In genomic region chr9:91362212-91362611, GRCh38 we compare ENCODE assay signal across 8 cellular contexts. TPM values are rescaled to one million over a fixed set of nuclear protein-coding genes. Genes with fewer than 3 reads are reported as not detected.
A peak's percentile ranks its signal among the peaks of the same experiment; 100 is the strongest.
DNase-seq lines count a peak whose midpoint lies in the region; ATAC-seq, FAIRE-seq and TF ChIP-seq lines count a peak whose summit lies in the region.

No MANE protein-coding gene starts in this region.

- H3K9ac ChIP-seq in HUES6 (ENCODE audit: low read length) = no peak overlapping the region
- peak overlapping the region; percentile 82 for H3K9ac ChIP-seq in neural cell (ENCODE audit: low read length)

- H3K9me2 ChIP-seq in neural cell (ENCODE audit: insufficient read depth, low read length) = no peaks in the 10 kb centered on the region

- H3K4me1 ChIP-seq in HUES6 (ENCODE audit: control insufficient read depth, insufficient read depth, low read length) (peaks cover 16% of the 10 kb centered on the region), aorta (ENCODE audit: control insufficient read depth in 1 of 2, insufficient read depth in 2 of 2, low read length in 2 of 2) (no peaks in the 10 kb centered on the region)

- no peak for TF ChIP-seq RAD21 in neural cell (conservative IDR thresholded peaks at IDR 0.05)

- H3K27ac ChIP-seq in HUES6 (ENCODE audit: low read depth, low read length) (no peak overlapping the region), neural cell (ENCODE audit: low read length) (no peak overlapping the region), aorta (ENCODE audit: low read depth in 1 of 2, low read length in 2 of 2) (peak overlapping the region in 1 of 2 donors; percentile 15)

- no peak for ATAC-seq in HG03108 (IDR thresholded peaks at IDR 0.05; ENCODE audit: unreplicated experiment)
- ATAC-seq in aorta (ENCODE audit: low FRiP score) = no peak
- no peak for ATAC-seq in GM19463 (IDR thresholded peaks at IDR 0.05; ENCODE audit: unreplicated experiment)

- H3K27ac Mint-ChIP-seq in CD14-positive monocyte = peak overlapping the region in 5 of 7 donors; percentile 60 to 83 (median 81)

- no peak overlapping the region for H3K4me2 ChIP-seq in neural cell (ENCODE audit: low read length)

- H3K36me3 Mint-ChIP-seq in CD14-positive monocyte = peaks cover 8 to 10% of the 10 kb centered on the region in 2 donors

- no peak for FAIRE-seq in bronchial epithelial cell (lab: Jason Lieb, UNC)

- no peaks in the 10 kb centered on the region for H3F3A ChIP-seq in neural cell (ENCODE audit: insufficient read depth, low read length, poor library complexity, severe bottlenecking)

- peak overlapping the region; percentile 25 for H3K4me3 ChIP-seq in HUES6 (ENCODE audit: low read depth, low read length)
- peak overlapping the region; percentile 98 for H3K4me3 ChIP-seq in bronchial epithelial cell (ENCODE audit: low read depth, low read length)
- peak overlapping the region; percentile 97 for H3K4me3 ChIP-seq in neural cell (ENCODE audit: low read length)
- peak overlapping the region in 1 of 2 donors; percentile 42 for H3K4me3 ChIP-seq in aorta (ENCODE audit: low read length in 2 of 2)

- TF ChIP-seq CTCF in CD14-positive monocyte (IDR thresholded peaks at IDR 0.05) = no peak
- no peak for TF ChIP-seq CTCF in bronchial epithelial cell (IDR thresholded peaks at IDR 0.05; ENCODE audit: insufficient read depth, low read length, severe bottlenecking)
- no peak for TF ChIP-seq CTCF in neural cell (IDR thresholded peaks at IDR 0.05; ENCODE audit: poor library complexity, severe bottlenecking)

- intact Hi-C loops in CD14-positive monocyte (cut with micrococcal nuclease) = loop anchor here (5.0 to 10.0 kb wide), 4 partner anchors 35 to 60 kb away; partner anchors contain the start of gene NFIL3 (in 1 of the 2)
- intact Hi-C loops in aorta (cut with DNase I) = loop anchor here (5.0 kb wide), 3 partner anchors 60 to 170 kb away; partner anchors contain the start of gene NFIL3 (in 2 of the 2)

- H3K27me3 Mint-ChIP-seq in CD14-positive monocyte (ENCODE audit: low read depth in 3 of 3) = peaks cover 0 to 1% (median 0%) of the 10 kb centered on the region in 3 donors

- peak overlapping the region; percentile 81 to 83 for H3K4me3 Mint-ChIP-seq in CD14-positive monocyte

- H3K9me3 Mint-ChIP-seq in CD14-positive monocyte = peaks cover 0 to 9% (median 4%) of the 10 kb centered on the region in 7 donors

- 68 to 70% methylated on average over 11 of the region's 11 CpGs for WGBS in aorta, 2 donors

- H2AFZ ChIP-seq in neural cell (ENCODE audit: low read depth, low read length) = peak overlapping the region; percentile 47

- H3K36me3 ChIP-seq in HUES6 (ENCODE audit: control insufficient read depth, insufficient read depth, low read length) = peaks cover 9% of the 10 kb centered on the region; the same call in 1 of the 2 replicates
- H3K36me3 ChIP-seq in bronchial epithelial cell (ENCODE audit: control insufficient read depth, insufficient read depth, low read length) = peaks cover 1% of the 10 kb centered on the region
- H3K36me3 ChIP-seq in neural cell (ENCODE audit: insufficient read depth, low read length) = no peaks in the 10 kb centered on the region
- H3K36me3 ChIP-seq in aorta (ENCODE audit: control insufficient read depth in 1 of 2, insufficient read depth in 2 of 2, low read length in 1 of 2) = no peaks in the 10 kb centered on the region

- peaks cover 28% of the 10 kb centered on the region for H3K79me2 ChIP-seq in neural cell (replicated peaks; ENCODE audit: insufficient read depth, low read length)

- peaks cover 24% of the 10 kb centered on the region for H3K4me1 Mint-ChIP-seq in CD14-positive monocyte

- H3K27me3 ChIP-seq in HUES6 (ENCODE audit: control insufficient read depth, insufficient read depth, low read length) = no peaks in the 10 kb centered on the region
- no peaks in the 10 kb centered on the region for H3K27me3 ChIP-seq in bronchial epithelial cell (ENCODE audit: control insufficient read depth, insufficient read depth, low read length)
- no peaks in the 10 kb centered on the region for H3K27me3 ChIP-seq in neural cell (ENCODE audit: insufficient read depth, low read depth, low read length)
- H3K27me3 ChIP-seq in aorta (ENCODE audit: control insufficient read depth in 1 of 2, insufficient read depth in 2 of 2, low read length in 1 of 2) = no peaks in the 10 kb centered on the region

- H3K9me3 ChIP-seq in HUES6 (ENCODE audit: control insufficient read depth, insufficient read depth, low read depth, low read length) (peaks cover 11% of the 10 kb centered on the region), neural cell (ENCODE audit: low read length) (no peaks in the 10 kb centered on the region), aorta (ENCODE audit: control insufficient read depth, low read length) (no peaks in the 10 kb centered on the region)

- H4K20me1 ChIP-seq in neural cell (ENCODE audit: insufficient read depth) = no peaks in the 10 kb centered on the region

- DNase-seq in CD14-positive monocyte (ENCODE audit: low spot score) = no peak
- no peak for DNase-seq in bronchial epithelial cell (ENCODE audit: low read depth)
- no peak for DNase-seq in NOMO-1 treated with DMSO at 0.1 percent for 48 hours (lab: John Stamatoyannopoulos, UW; ENCODE audit: unreplicated experiment)
- no peak for DNase-seq in aorta

- TF ChIP-seq EP300 in neural cell (conservative IDR thresholded peaks at IDR 0.05; ENCODE audit: poor library complexity, severe bottlenecking) = no peak

TF ChIP-seq in neural cell, 6 proteins besides CTCF, POLR2A, EP300 and RAD21:
- TF ChIP-seq MXI1 (conservative IDR thresholded peaks at IDR 0.05; ENCODE audit: poor library complexity, severe bottlenecking) (no peak), POLR2AphosphoS5 (IDR thresholded peaks at IDR 0.05) (no peak), REST (IDR thresholded peaks at IDR 0.05; ENCODE audit: borderline replicate concordance) (no peak)

RNA-seq across cellular contexts. Expression of gene AUH, which starts 0.5 kb away (rescaled TPM):
- polyA plus RNA-seq in CD14-positive monocyte (1 to 10 TPM; 8.4 to 9.9 TPM), neural cell (29.6 and 42.6 TPM in 2 replicates), aorta (10 to 100 TPM; 12.4 to 15.2 TPM)
- total RNA-seq in bronchial epithelial cell (16.3 and 16.8 TPM in 2 replicates), aorta (10 to 100 TPM; 13.7 to 25.7 TPM)
- 37.7 and 40.6 TPM in 2 replicates for polyA minus RNA-seq in neural cell
